In the genomic region with DNA sequence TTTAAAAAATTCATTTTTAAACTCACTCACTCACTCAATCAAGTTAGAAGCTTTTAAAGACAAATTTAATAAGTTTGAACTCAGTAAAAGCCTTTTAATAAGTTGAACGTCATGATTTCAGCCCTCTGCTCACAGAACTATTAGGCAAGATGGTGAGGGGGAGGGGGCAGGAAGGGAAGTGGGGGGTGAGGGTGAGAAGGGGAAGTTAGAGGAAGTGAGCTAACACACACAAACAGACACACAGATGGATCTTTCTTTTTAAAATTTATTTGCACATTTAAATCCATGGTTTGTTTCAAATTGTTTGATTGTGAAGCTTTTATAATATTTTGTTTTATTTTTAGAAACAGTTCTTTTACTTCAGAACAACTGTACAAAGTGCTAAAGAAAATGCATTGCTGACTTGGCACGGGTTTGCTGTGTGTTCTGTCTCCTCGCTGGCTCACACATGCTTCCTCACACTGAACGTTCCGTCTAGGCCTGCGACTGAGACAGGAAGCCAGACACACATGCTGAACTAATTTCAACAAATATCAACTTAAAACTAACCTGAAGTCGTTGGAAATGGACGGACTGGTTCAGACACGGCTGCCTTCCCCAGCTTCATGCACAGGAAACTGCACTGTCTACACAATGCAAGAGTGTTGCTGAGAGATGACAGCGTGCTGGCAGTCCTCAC, we compare ENCODE assay signal across 8 cellular contexts. TPM values are rescaled to one million over a fixed set of nuclear protein-coding genes. Genes with fewer than 3 reads are reported as not detected.
A peak's percentile ranks its signal among the peaks of the same experiment; 100 is the strongest.
DNase-seq lines count a peak whose midpoint lies in the region; ATAC-seq, FAIRE-seq and TF ChIP-seq lines count a peak whose summit lies in the region.

No MANE protein-coding gene starts in this region.

- H4K20me1 ChIP-seq in keratinocyte (ENCODE audit: control insufficient read depth, extremely low read depth, insufficient read depth, low read length), result no peaks in the 10 kb centered on the region

- peak overlapping the region; percentile 66 for H3K4me3 ChIP-seq in CD8-positive, alpha-beta memory T cell (ENCODE audit: low read length)
- H3K4me3 ChIP-seq in Peyer's patch, result no peak overlapping the region
- no peak overlapping the region for H3K4me3 ChIP-seq in adipocyte (ENCODE audit: low read length)
- H3K4me3 ChIP-seq in keratinocyte (ENCODE audit: control insufficient read depth in 2 of 3, extremely low read depth in 1 of 3, insufficient read depth in 2 of 3, low read depth in 1 of 3, low read length in 3 of 3), result no peak overlapping the region

- H3K27me3 ChIP-seq in CD8-positive, alpha-beta memory T cell (ENCODE audit: insufficient read depth, low read length, poor library complexity, severe bottlenecking), result no peaks in the 10 kb centered on the region
- H3K27me3 ChIP-seq in Peyer's patch, result no peaks in the 10 kb centered on the region
- H3K27me3 ChIP-seq in adipocyte (replicated peaks; ENCODE audit: control insufficient read depth, insufficient read depth, low read length), result peaks cover 27% of the 10 kb centered on the region
- peaks cover 5% of the 10 kb centered on the region for H3K27me3 ChIP-seq in keratinocyte (ENCODE audit: control insufficient read depth, extremely low read depth, insufficient read depth, low read length)

- peaks cover 0 to 9% of the 10 kb centered on the region in 2 donors for H3K27me3 Mint-ChIP-seq in CD8-positive, alpha-beta memory T cell

- H3K4me2 ChIP-seq in keratinocyte (ENCODE audit: control insufficient read depth, extremely low read depth, insufficient read depth, low read depth, low read length), result no peak overlapping the region

- peaks cover 54% of the 10 kb centered on the region for H3K4me1 ChIP-seq in CD8-positive, alpha-beta memory T cell (ENCODE audit: insufficient read depth, low read length)
- H3K4me1 ChIP-seq in Peyer's patch (peaks cover 0 to 6% (median 2%) of the 10 kb centered on the region in 4 donors), adipocyte (ENCODE audit: control insufficient read depth, insufficient read depth, low read length) (peaks cover 10% of the 10 kb centered on the region), keratinocyte (ENCODE audit: control insufficient read depth, extremely low read depth, insufficient read depth, low read length) (peaks cover 1% of the 10 kb centered on the region)

- H3K27ac ChIP-seq in CD8-positive, alpha-beta memory T cell (ENCODE audit: low read depth, low read length), result peak overlapping the region; percentile 68
- H3K27ac ChIP-seq in Peyer's patch, result peak overlapping the region; percentile 70 to 81 (median 76)
- H3K27ac ChIP-seq in keratinocyte (ENCODE audit: control insufficient read depth, insufficient read depth, low read length), result no peak overlapping the region

- peak overlapping the region; percentile 93 to 100 (median 98) for H3K27ac Mint-ChIP-seq in CD8-positive, alpha-beta memory T cell

- FAIRE-seq in keratinocyte (lab: Jason Lieb, UNC), result peak; percentile 48

- no peaks in the 10 kb centered on the region for H3K9me3 ChIP-seq in CD8-positive, alpha-beta memory T cell (ENCODE audit: low read length)
- peaks cover 0 to 3% (median 0%) of the 10 kb centered on the region in 4 donors for H3K9me3 ChIP-seq in Peyer's patch
- peaks cover 14% of the 10 kb centered on the region for H3K9me3 ChIP-seq in adipocyte (ENCODE audit: control insufficient read depth, low read length)
- H3K9me3 ChIP-seq in keratinocyte (ENCODE audit: control insufficient read depth, low read depth, low read length), result peaks cover 2% of the 10 kb centered on the region

- peaks cover 51 to 78% (median 76%) of the 10 kb centered on the region in 3 donors for H3K4me1 Mint-ChIP-seq in CD8-positive, alpha-beta memory T cell

- H3K4me3 Mint-ChIP-seq in CD8-positive, alpha-beta memory T cell, result peak overlapping the region; percentile 61 to 96 (median 86)

- dilution Hi-C loops in keratinocyte (cut with MboI; ENCODE audit: extremely low pct_ligation_motif_present, low sequenced_read_pairs), result no loop called here

- H3K36me3 ChIP-seq in CD8-positive, alpha-beta memory T cell (ENCODE audit: insufficient read depth, low read length), result no peaks in the 10 kb centered on the region
- no peaks in the 10 kb centered on the region for H3K36me3 ChIP-seq in Peyer's patch
- no peaks in the 10 kb centered on the region for H3K36me3 ChIP-seq in adipocyte (ENCODE audit: control insufficient read depth, insufficient read depth, low read length, severe bottlenecking)
- no peaks in the 10 kb centered on the region for H3K36me3 ChIP-seq in keratinocyte (ENCODE audit: control insufficient read depth in 2 of 2, extremely low read depth in 1 of 2, insufficient read depth in 2 of 2, low read length in 2 of 2)

- TF ChIP-seq CTCF in Peyer's patch (IDR thresholded peaks at IDR 0.05), result no peak
- no peak for TF ChIP-seq CTCF in keratinocyte (optimal IDR thresholded peaks at IDR 0.05 in 1 of 3, IDR thresholded peaks at IDR 0.05 in 1 of 3, conservative IDR thresholded peaks at IDR 0.05 in 1 of 3; ENCODE audit: extremely low read depth in 1 of 3, insufficient read depth in 2 of 3, low read length in 3 of 3)

- ATAC-seq in HG02623 (IDR thresholded peaks at IDR 0.05; ENCODE audit: unreplicated experiment) (no peak), HG03039 (IDR thresholded peaks at IDR 0.05; ENCODE audit: unreplicated experiment) (no peak)

- peaks cover 0 to 7% (median 2%) of the 10 kb centered on the region in 5 donors for H3K9me3 Mint-ChIP-seq in CD8-positive, alpha-beta memory T cell

- no peaks in the 10 kb centered on the region for H3K79me2 ChIP-seq in keratinocyte (ENCODE audit: control insufficient read depth, insufficient read depth, low read length)

- peak; percentile 42 to 80 (median 68) for DNase-seq in CD8-positive, alpha-beta memory T cell
- DNase-seq in Peyer's patch (peak in 2 of 3 donors; percentile 79 to 83), adipocyte (ENCODE audit: low read depth) (peak; percentile 51), keratinocyte (ENCODE audit: low read depth, low spot score) (no peak), SW480 (ENCODE audit: low spot score) (no peak)
- peak; percentile 38 for DNase-seq in stimulated activated naive CD4-positive, alpha-beta T cell treated with Interleukin-2 at 50 U/mL for 16 hours (lab: John Stamatoyannopoulos, UW)

- peaks cover 0 to 16% (median 3%) of the 10 kb centered on the region in 3 donors for H3K36me3 Mint-ChIP-seq in CD8-positive, alpha-beta memory T cell

- no peaks in the 10 kb centered on the region for H3K9me1 ChIP-seq in keratinocyte (ENCODE audit: control insufficient read depth, extremely low read depth, insufficient read depth, low read length)

- POLR2A ChIA-PET in CD8-positive, alpha-beta memory T cell (lab: Charles Lee), result interaction anchor here (1.0 to 4.0 kb wide), 5 partner anchors 8 to 236 kb away, joined by 4 to 46 read pairs (median 5); a partner anchor contains a TSS

- TF ChIP-seq POLR2A in Peyer's patch (IDR thresholded peaks at IDR 0.05), result no peak

- H3K9ac ChIP-seq in adipocyte (ENCODE audit: low read length) (peak overlapping the region; percentile 11), keratinocyte (ENCODE audit: control insufficient read depth, extremely low read depth, insufficient read depth, low read length) (no peak overlapping the region)

- peak overlapping the region; percentile 69 for H2AFZ ChIP-seq in keratinocyte (ENCODE audit: control insufficient read depth, low read length)

- CTCF ChIA-PET in CD8-positive, alpha-beta memory T cell (lab: Charles Lee), result interaction anchor here (0.8 to 4.1 kb wide), 6 partner anchors 9 to 31 kb away, joined by 3 to 48 read pairs (median 8); a partner anchor contains a TSS

RNA-seq across cellular contexts. Expression of a gene that starts 7.9 kb away (rescaled TPM):
- 1 to 10 TPM; 1.8 to 2.4 TPM for total RNA-seq in CD8-positive, alpha-beta memory T cell
- 14.6 TPM for polyA plus RNA-seq in CD8-positive, alpha-beta memory T cell
- total RNA-seq in Peyer's patch, result 10 to 100 TPM in 1 of 4 donors, 1 to 10 TPM in 2, not detected in 1; 2.3 to 14.0 (median 9.8) TPM
- polyA plus RNA-seq in keratinocyte, result 0.08 TPM in 1 of 3 replicates, not detected in the others
- polyA plus RNA-seq in keratinocyte (2011; ENCODE audit: low read depth), result not detected
- not detected in 2 replicates for polyA plus RNA-seq in keratinocyte (2011; cell fraction: cytosol; rRNA removed)
- 0.14 and 0.20 TPM in 2 replicates for polyA plus RNA-seq in keratinocyte (2011; cell fraction: nucleus; rRNA removed)
- polyA plus RNA-seq in keratinocyte (2012; ENCODE audit: low replicate concordance), result not detected in 2 replicates
- not detected in 3 replicates for polyA minus RNA-seq in keratinocyte
- polyA minus RNA-seq in keratinocyte (2011; cell fraction: cytosol; rRNA and poly(A)+ RNA removed), result not detected
- 0.16 TPM in 1 of 2 replicates, not detected in the other for polyA minus RNA-seq in keratinocyte (2011; cell fraction: nucleus; rRNA and poly(A)+ RNA removed)

Comparison
In these comparisons a context has a peak if more than half of its experiments do, and no peak if none do; other contexts are left out.
1. DNase-seq: peak in CD8-positive, alpha-beta memory T cell (5 of 5), Peyer's patch (2 of 3), adipocyte (single experiment) and stimulated activated naive CD4-positive, alpha-beta T cell treated with Interleukin-2 at 50 U/mL for 16 hours (single experiment); none in keratinocyte (single experiment) and SW480 (single experiment).